Comparison of ENCODE assay signal across 1 cellular context in the genomic region with DNA sequence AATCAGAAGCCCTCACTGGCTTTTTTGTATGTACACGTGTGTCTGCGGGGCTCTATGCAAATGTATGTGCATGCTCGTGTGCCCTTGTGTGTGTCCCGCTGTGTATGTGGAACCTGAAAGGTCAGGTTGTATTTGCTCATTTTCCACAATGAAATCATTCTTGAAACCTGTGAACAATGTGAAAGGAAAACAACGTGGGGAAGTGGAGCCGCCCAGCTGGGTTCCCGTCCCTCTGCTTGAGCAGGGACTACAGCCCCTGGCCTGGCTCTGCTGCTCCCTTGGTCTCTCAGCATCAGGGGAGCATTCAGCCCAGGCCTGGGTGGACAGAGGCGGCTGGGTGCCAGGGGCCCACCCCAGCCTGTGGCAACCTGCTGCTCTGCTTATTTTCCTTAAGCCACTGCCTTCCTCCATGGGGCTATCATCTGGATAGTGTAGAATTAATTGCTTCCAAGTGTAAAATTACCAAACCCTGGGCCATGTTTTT.
TF ChIP-seq lines count a peak whose summit lies in the region.

No MANE protein-coding gene starts in this region.

TF ChIP-seq in GM23338, 12 proteins besides CTCF, POLR2A, EP300 and RAD21 (continued from another document):
- TF ChIP-seq, protein P1, sequence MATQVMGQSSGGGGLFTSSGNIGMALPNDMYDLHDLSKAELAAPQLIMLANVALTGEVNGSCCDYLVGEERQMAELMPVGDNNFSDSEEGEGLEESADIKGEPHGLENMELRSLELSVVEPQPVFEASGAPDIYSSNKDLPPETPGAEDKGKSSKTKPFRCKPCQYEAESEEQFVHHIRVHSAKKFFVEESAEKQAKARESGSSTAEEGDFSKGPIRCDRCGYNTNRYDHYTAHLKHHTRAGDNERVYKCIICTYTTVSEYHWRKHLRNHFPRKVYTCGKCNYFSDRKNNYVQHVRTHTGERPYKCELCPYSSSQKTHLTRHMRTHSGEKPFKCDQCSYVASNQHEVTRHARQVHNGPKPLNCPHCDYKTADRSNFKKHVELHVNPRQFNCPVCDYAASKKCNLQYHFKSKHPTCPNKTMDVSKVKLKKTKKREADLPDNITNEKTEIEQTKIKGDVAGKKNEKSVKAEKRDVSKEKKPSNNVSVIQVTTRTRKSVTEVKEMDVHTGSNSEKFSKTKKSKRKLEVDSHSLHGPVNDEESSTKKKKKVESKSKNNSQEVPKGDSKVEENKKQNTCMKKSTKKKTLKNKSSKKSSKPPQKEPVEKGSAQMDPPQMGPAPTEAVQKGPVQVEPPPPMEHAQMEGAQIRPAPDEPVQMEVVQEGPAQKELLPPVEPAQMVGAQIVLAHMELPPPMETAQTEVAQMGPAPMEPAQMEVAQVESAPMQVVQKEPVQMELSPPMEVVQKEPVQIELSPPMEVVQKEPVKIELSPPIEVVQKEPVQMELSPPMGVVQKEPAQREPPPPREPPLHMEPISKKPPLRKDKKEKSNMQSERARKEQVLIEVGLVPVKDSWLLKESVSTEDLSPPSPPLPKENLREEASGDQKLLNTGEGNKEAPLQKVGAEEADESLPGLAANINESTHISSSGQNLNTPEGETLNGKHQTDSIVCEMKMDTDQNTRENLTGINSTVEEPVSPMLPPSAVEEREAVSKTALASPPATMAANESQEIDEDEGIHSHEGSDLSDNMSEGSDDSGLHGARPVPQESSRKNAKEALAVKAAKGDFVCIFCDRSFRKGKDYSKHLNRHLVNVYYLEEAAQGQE (IDR thresholded peaks at IDR 0.05; ENCODE audit: unreplicated experiment) = no peak
- TF ChIP-seq, protein P2, sequence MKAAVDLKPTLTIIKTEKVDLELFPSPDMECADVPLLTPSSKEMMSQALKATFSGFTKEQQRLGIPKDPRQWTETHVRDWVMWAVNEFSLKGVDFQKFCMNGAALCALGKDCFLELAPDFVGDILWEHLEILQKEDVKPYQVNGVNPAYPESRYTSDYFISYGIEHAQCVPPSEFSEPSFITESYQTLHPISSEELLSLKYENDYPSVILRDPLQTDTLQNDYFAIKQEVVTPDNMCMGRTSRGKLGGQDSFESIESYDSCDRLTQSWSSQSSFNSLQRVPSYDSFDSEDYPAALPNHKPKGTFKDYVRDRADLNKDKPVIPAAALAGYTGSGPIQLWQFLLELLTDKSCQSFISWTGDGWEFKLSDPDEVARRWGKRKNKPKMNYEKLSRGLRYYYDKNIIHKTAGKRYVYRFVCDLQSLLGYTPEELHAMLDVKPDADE (IDR thresholded peaks at IDR 0.05) = no peak
- TF ChIP-seq NANOG (IDR thresholded peaks at IDR 0.05; ENCODE audit: borderline replicate concordance) = no peak
- no peak for TF ChIP-seq CREB1 (CRISPR knock-in tag; IDR thresholded peaks at IDR 0.05; ENCODE audit: low read depth)
- no peak for TF ChIP-seq JUNB (IDR thresholded peaks at IDR 0.05; ENCODE audit: unreplicated experiment)
- no peak for TF ChIP-seq EZH2phosphoT487 (IDR thresholded peaks at IDR 0.05; ENCODE audit: unreplicated experiment)
- TF ChIP-seq, protein P3, sequence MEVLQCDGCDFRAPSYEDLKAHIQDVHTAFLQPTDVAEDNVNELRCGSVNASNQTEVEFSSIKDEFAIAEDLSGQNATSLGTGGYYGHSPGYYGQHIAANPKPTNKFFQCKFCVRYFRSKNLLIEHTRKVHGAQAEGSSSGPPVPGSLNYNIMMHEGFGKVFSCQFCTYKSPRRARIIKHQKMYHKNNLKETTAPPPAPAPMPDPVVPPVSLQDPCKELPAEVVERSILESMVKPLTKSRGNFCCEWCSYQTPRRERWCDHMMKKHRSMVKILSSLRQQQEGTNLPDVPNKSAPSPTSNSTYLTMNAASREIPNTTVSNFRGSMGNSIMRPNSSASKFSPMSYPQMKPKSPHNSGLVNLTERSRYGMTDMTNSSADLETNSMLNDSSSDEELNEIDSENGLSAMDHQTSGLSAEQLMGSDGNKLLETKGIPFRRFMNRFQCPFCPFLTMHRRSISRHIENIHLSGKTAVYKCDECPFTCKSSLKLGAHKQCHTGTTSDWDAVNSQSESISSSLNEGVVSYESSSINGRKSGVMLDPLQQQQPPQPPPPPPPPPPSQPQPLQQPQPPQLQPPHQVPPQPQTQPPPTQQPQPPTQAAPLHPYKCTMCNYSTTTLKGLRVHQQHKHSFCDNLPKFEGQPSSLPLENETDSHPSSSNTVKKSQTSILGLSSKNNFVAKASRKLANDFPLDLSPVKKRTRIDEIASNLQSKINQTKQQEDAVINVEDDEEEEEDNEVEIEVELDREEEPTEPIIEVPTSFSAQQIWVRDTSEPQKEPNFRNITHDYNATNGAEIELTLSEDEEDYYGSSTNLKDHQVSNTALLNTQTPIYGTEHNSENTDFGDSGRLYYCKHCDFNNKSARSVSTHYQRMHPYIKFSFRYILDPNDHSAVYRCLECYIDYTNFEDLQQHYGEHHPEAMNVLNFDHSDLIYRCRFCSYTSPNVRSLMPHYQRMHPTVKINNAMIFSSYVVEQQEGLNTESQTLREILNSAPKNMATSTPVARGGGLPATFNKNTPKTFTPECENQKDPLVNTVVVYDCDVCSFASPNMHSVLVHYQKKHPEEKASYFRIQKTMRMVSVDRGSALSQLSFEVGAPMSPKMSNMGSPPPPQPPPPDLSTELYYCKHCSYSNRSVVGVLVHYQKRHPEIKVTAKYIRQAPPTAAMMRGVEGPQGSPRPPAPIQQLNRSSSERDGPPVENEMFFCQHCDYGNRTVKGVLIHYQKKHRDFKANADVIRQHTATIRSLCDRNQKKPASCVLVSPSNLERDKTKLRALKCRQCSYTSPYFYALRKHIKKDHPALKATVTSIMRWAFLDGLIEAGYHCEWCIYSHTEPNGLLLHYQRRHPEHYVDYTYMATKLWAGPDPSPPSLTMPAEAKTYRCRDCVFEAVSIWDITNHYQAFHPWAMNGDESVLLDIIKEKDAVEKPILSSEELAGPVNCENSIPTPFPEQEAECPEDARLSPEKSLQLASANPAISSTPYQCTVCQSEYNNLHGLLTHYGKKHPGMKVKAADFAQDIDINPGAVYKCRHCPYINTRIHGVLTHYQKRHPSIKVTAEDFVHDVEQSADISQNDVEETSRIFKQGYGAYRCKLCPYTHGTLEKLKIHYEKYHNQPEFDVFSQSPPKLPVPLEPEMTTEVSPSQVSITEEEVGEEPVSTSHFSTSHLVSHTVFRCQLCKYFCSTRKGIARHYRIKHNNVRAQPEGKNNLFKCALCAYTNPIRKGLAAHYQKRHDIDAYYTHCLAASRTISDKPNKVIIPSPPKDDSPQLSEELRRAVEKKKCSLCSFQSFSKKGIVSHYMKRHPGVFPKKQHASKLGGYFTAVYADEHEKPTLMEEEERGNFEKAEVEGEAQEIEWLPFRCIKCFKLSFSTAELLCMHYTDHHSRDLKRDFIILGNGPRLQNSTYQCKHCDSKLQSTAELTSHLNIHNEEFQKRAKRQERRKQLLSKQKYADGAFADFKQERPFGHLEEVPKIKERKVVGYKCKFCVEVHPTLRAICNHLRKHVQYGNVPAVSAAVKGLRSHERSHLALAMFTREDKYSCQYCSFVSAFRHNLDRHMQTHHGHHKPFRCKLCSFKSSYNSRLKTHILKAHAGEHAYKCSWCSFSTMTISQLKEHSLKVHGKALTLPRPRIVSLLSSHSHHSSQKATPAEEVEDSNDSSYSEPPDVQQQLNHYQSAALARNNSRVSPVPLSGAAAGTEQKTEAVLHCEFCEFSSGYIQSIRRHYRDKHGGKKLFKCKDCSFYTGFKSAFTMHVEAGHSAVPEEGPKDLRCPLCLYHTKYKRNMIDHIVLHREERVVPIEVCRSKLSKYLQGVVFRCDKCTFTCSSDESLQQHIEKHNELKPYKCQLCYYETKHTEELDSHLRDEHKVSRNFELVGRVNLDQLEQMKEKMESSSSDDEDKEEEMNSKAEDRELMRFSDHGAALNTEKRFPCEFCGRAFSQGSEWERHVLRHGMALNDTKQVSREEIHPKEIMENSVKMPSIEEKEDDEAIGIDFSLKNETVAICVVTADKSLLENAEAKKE (CRISPR knock-in tag; IDR thresholded peaks at IDR 0.05) = no peak
- TF ChIP-seq ZNF114 (CRISPR knock-in tag; IDR thresholded peaks at IDR 0.05) = no peak
